In genomic region chr1:224428713-224429112, GRCh38 we compare ENCODE assay signal across 8 cellular contexts. TPM values are rescaled to one million over a fixed set of nuclear protein-coding genes. Genes with fewer than 3 reads are reported as not detected.
DNase-seq lines count a peak whose midpoint lies in the region; ATAC-seq, FAIRE-seq and TF ChIP-seq lines count a peak whose summit lies in the region.
"Not testable (repeated sequence)": the region's sequence is repeated elsewhere in the genome, so short reads cannot be mapped to it uniquely, and the experiment has no call there.

No MANE protein-coding gene starts in this region.

- H3K4me1 ChIP-seq in HEK293 (ENCODE audit: control insufficient read depth, insufficient read depth, low read length) (peaks cover 34% of the 10 kb centered on the region), ascending aorta (peaks cover 0 to 44% of the 10 kb centered on the region in 2 donors), neutrophil (ENCODE audit: control insufficient read depth in 1 of 2, insufficient read depth in 1 of 2, low read depth in 1 of 2, low read length in 1 of 2) (peaks cover 39 to 47% of the 10 kb centered on the region in 2 experiments), skeletal muscle tissue (ENCODE audit: control insufficient read depth in 3 of 3, insufficient read depth in 3 of 3, low read length in 3 of 3) (peaks cover 10 to 30% (median 19%) of the 10 kb centered on the region in 3 donors)
- H3K4me1 ChIP-seq in H1 (replicated peaks in 1 of 4; ENCODE audit: control insufficient read depth in 3 of 4, insufficient read depth in 4 of 4, low read length in 3 of 4), result not testable (repeated sequence)

- peaks cover 66 to 74% (median 72%) of the 10 kb centered on the region in 3 donors for H3K4me1 Mint-ChIP-seq in T-cell
- peaks cover 73% of the 10 kb centered on the region for H3K4me1 Mint-ChIP-seq in activated T-cell treated with anti-CD3 and anti-CD28 coated beads, Interleukin-2, amount 50 U/mL, for 24 hours (ENCODE audit: low read depth)

- H3K23me2 ChIP-seq in H1 (ENCODE audit: low read depth, low read length), result not testable (repeated sequence)

- not testable (repeated sequence) for DNase-seq in T-cell; activated T-cell treated with anti-CD3 and anti-CD28 coated beads, Interleukin-2, amount 50 U/mL, for 24 hours; ascending aorta (ENCODE audit: low spot score in 2 of 2); H1 (ENCODE audit: low read depth in 1 of 2, low spot score in 2 of 2)

- not testable (repeated sequence) for ATAC-seq in T-cell (replicated peaks in 1 of 4)

- H3K4me2 ChIP-seq in H1 (ENCODE audit: insufficient read depth in 1 of 2, low read depth in 2 of 2, low read length in 2 of 2), result not testable (repeated sequence)

- not testable (repeated sequence) for H3K79me1 ChIP-seq in H1 (ENCODE audit: low read depth, low read length)

- not testable (repeated sequence) for H2BK12ac ChIP-seq in H1 (ENCODE audit: low read depth, low read length)

- not testable (repeated sequence) for TF ChIP-seq RAD21 in H1 (IDR thresholded peaks at IDR 0.05 in 1 of 2, conservative IDR thresholded peaks at IDR 0.05 in 1 of 2; ENCODE audit: low read depth in 2 of 2, low read length in 2 of 2)

- not testable (repeated sequence) for H4K91ac ChIP-seq in H1 (replicated peaks; ENCODE audit: insufficient read length, low read length)

- peaks cover 14 to 60% of the 10 kb centered on the region in 2 experiments for H3K79me2 ChIP-seq in H1 (ENCODE audit: control insufficient read depth in 1 of 2, insufficient read depth in 2 of 2, low read length in 2 of 2)

- H3K36me3 ChIP-seq in HEK293 (ENCODE audit: control insufficient read depth in 2 of 2, insufficient read depth in 1 of 2, low read length in 2 of 2) (peaks cover 62 to 74% of the 10 kb centered on the region in 2 experiments), ascending aorta (peaks cover 10 to 18% of the 10 kb centered on the region in 2 donors), H1 (ENCODE audit: control insufficient read depth in 2 of 4, insufficient read depth in 4 of 4, low read length in 3 of 4) (peaks cover 2 to 77% (median 38%) of the 10 kb centered on the region in 4 experiments), neutrophil (peaks cover 42% of the 10 kb centered on the region), skeletal muscle tissue (ENCODE audit: control insufficient read depth in 3 of 3, insufficient read depth in 3 of 3, low read length in 3 of 3) (peaks cover 2 to 15% (median 7%) of the 10 kb centered on the region in 3 donors)

- H3K9me3 Mint-ChIP-seq in T-cell; activated T-cell treated with anti-CD3 and anti-CD28 coated beads, Interleukin-2, amount 50 U/mL, for 24 hours: not testable (repeated sequence)

- peaks cover 40% of the 10 kb centered on the region for H3K36me3 Mint-ChIP-seq in T-cell
- peaks cover 86% of the 10 kb centered on the region for H3K36me3 Mint-ChIP-seq in activated T-cell treated with anti-CD3 and anti-CD28 coated beads, Interleukin-2, amount 50 U/mL, for 24 hours (ENCODE audit: low read depth)

- not testable (repeated sequence) for TF ChIP-seq CTCF in C4-2B (conservative IDR thresholded peaks at IDR 0.05); HEK293 (tag by site-specific recombination; IDR thresholded peaks at IDR 0.05); ascending aorta (IDR thresholded peaks at IDR 0.05); H1 (IDR thresholded peaks at IDR 0.05; ENCODE audit: control extremely low read depth in 1 of 3, insufficient read depth in 1 of 3, low read depth in 1 of 3, low read length in 3 of 3); neutrophil (IDR thresholded peaks at IDR 0.05)

- H2BK120ac ChIP-seq in H1 (replicated peaks; ENCODE audit: low read depth, low read length), result not testable (repeated sequence)

- H2BK15ac ChIP-seq in H1 (ENCODE audit: low read length), result not testable (repeated sequence)

- H3K9ac ChIP-seq in H1 (replicated peaks in 1 of 4; ENCODE audit: extremely low read depth in 1 of 4, low read depth in 3 of 4, low read length in 3 of 4); skeletal muscle tissue (ENCODE audit: low read depth in 1 of 3, low read length in 3 of 3): not testable (repeated sequence)

- not testable (repeated sequence) for H2AFZ ChIP-seq in H1 (ENCODE audit: low read length)

- H3K14ac ChIP-seq in H1 (ENCODE audit: insufficient read length), result not testable (repeated sequence)

- TF ChIP-seq POLR2A in H1 (IDR thresholded peaks at IDR 0.05; ENCODE audit: control extremely low read depth in 1 of 2, low read depth in 2 of 2, low read length in 2 of 2), result not testable (repeated sequence)

- CTCF ChIA-PET in HEK293 (lab: Yijun Ruan, JAX) (interaction anchor here (0.6 to 1.5 kb wide), 2 partner anchors 11 to 321 kb away, joined by 3 to 7 read pairs; no protein-coding TSS in a partner anchor), H1 (lab: Charles Lee; ENCODE audit: partially characterized antibody) (interaction anchor here (0.6 to 1.2 kb wide), 3 partner anchors 12 to 28 kb away, joined by 4 to 5 read pairs (median 4); no protein-coding TSS in a partner anchor)
- CTCF ChIA-PET in T-cell (lab: Charles Lee), result not testable (repeated sequence)

- not testable (repeated sequence) for H3K27me3 Mint-ChIP-seq in T-cell; activated T-cell treated with anti-CD3 and anti-CD28 coated beads, Interleukin-2, amount 50 U/mL, for 24 hours

- H2AK5ac ChIP-seq in H1 (ENCODE audit: low read depth, low read length), result not testable (repeated sequence)

- peaks cover 16 to 18% of the 10 kb centered on the region in 2 experiments for H4K20me1 ChIP-seq in H1 (replicated peaks in 1 of 2; ENCODE audit: control insufficient read depth in 1 of 2, insufficient read depth in 2 of 2, low read length in 2 of 2)

- H2BK5ac ChIP-seq in H1 (ENCODE audit: low read depth, low read length), result not testable (repeated sequence)

- H3K27ac ChIP-seq in C4-2B (peak overlapping the region; percentile 34; the same call in 1 of the 2 replicates), ascending aorta (peak overlapping the region; percentile 15 to 100), neutrophil (peak overlapping the region; percentile 98), skeletal muscle tissue (ENCODE audit: low read depth, low read length) (peak overlapping the region; percentile 21)
- not testable (repeated sequence) for H3K27ac ChIP-seq in HEK293 (ENCODE audit: extremely low read depth, low read depth, low read length); H1 (ENCODE audit: low read depth, low read length)

- WGBS in H1 (ENCODE audit: extremely low coverage in 1 of 2, insufficient coverage in 1 of 2, insufficient read length in 1 of 2, insufficient replicate concordance in 2 of 2, low coverage in 1 of 2, low lambda C conversion rate in 2 of 2, missing lambda C conversion rate in 1 of 2), 2 experiments, result 96% methylated on average over 7 of the region's 7 CpGs; no CpG with 5 or more reads in 1 of the 2 experiments

- H3K27me3 ChIP-seq in ascending aorta; H1 (replicated peaks in 1 of 4; ENCODE audit: control insufficient read depth in 3 of 4, extremely low read depth in 1 of 4, insufficient read depth in 3 of 4, low read length in 3 of 4); neutrophil; skeletal muscle tissue (ENCODE audit: control insufficient read depth in 3 of 3, insufficient read depth in 3 of 3, low read length in 3 of 3): not testable (repeated sequence)

- H4K8ac ChIP-seq in H1 (ENCODE audit: extremely low read depth, insufficient read depth, low read length), result not testable (repeated sequence)

- TF ChIP-seq EP300 in H1 (IDR thresholded peaks at IDR 0.05; ENCODE audit: borderline replicate concordance in 1 of 2, low read depth in 2 of 2, low read length in 2 of 2), result not testable (repeated sequence)

- intact Hi-C loops in ascending aorta (cut with DNase I), result not testable (repeated sequence)

- H3K23ac ChIP-seq in H1 (ENCODE audit: insufficient read length), result not testable (repeated sequence)

- H3K9me3 ChIP-seq in HEK293 (ENCODE audit: control insufficient read depth, insufficient read depth, low read depth, low read length); ascending aorta; H1 (ENCODE audit: insufficient read depth in 2 of 2, low read depth in 1 of 2, low read length in 1 of 2); neutrophil; skeletal muscle tissue (ENCODE audit: control insufficient read depth in 3 of 3, low read length in 3 of 3): not testable (repeated sequence)

- FAIRE-seq in H1 (lab: Jason Lieb, UNC), result not testable (repeated sequence)

- H3K56ac ChIP-seq in H1 (replicated peaks; ENCODE audit: insufficient read length, low read depth, low read length), result not testable (repeated sequence)

- POLR2A ChIA-PET in HEK293 (lab: Yijun Ruan, JAX), result not testable (repeated sequence)
- POLR2A ChIA-PET in T-cell (lab: Charles Lee) (interaction anchor here (0.7 to 1.1 kb wide), 4 partner anchors 24 to 392 kb away, joined by 3 to 6 read pairs (median 3); no protein-coding TSS in a partner anchor), H1 (lab: Charles Lee; ENCODE audit: partially characterized antibody) (interaction anchor here (0.6 to 1.4 kb wide), 5 partner anchors 10 to 213 kb away, joined by 3 to 7 read pairs (median 4); no protein-coding TSS in a partner anchor)

- H3K4ac ChIP-seq in H1 (replicated peaks; ENCODE audit: insufficient read length, low read depth, low read length), result not testable (repeated sequence)

- H2BK20ac ChIP-seq in H1 (ENCODE audit: low read length), result not testable (repeated sequence)

- H4K5ac ChIP-seq in H1 (ENCODE audit: insufficient read length, low read depth, low read length), result not testable (repeated sequence)

- not testable (repeated sequence) for H3K4me3 ChIP-seq in HEK293 (ENCODE audit: low read depth, low read length); ascending aorta; H1 (ENCODE audit: extremely low read depth in 1 of 4, insufficient read depth in 2 of 4, low read depth in 3 of 4, low read length in 4 of 4); skeletal muscle tissue (ENCODE audit: low read length in 3 of 3)
- H3K4me3 ChIP-seq in neutrophil (ENCODE audit: low read depth in 1 of 2, low read length in 1 of 2), result peak overlapping the region in 1 of 2 experiments; percentile 90

- H3K4me3 Mint-ChIP-seq in T-cell, result peak overlapping the region in 1 of 3 donors; percentile 31
- not testable (repeated sequence) for H3K4me3 Mint-ChIP-seq in activated T-cell treated with anti-CD3 and anti-CD28 coated beads, Interleukin-2, amount 50 U/mL, for 24 hours

- H3K18ac ChIP-seq in H1 (ENCODE audit: extremely low read depth, low read length), result not testable (repeated sequence)

- peak overlapping the region; percentile 22 to 31 for H3K27ac Mint-ChIP-seq in T-cell
- peak overlapping the region; percentile 44 for H3K27ac Mint-ChIP-seq in activated T-cell treated with anti-CD3 and anti-CD28 coated beads, Interleukin-2, amount 50 U/mL, for 24 hours

RNA-seq across cellular contexts. Expression of gene WDR26, which starts 5.9 kb away (rescaled TPM):
- total RNA-seq in T-cell (100 to 1,000 TPM in 2 of 5 donors, 10 to 100 TPM in 3; 90.7 to 166 (median 96.3) TPM), ascending aorta (31.8 TPM), skeletal muscle tissue (64.2 TPM)
- total RNA-seq in H1 (2021; fragmentation: NEBNext Ultra II Directional; extraction: Animal tissue kit (Norgen Biotek cat#: 25700)), result 65.5 and 72.5 TPM in 2 replicates
- polyA plus RNA-seq in H1 (2011; rRNA removed), result 14.7 and 18.0 TPM in 2 replicates
- 26.3 TPM for polyA plus RNA-seq in H1 (2011; cell fraction: cytosol; rRNA removed)
- polyA plus RNA-seq in H1 (2011; cell fraction: nucleus; rRNA removed), result 39.8 TPM
- polyA plus RNA-seq in H1 (2012, experiment 1 of 2), result 38.0 to 52.6 TPM (median 50.8 TPM) in 4 replicates
- polyA plus RNA-seq in H1 (2012, experiment 2 of 2), result 6.7 TPM
- polyA plus RNA-seq in H1 (2013, experiment 1 of 2), result 32.3 TPM
- polyA plus RNA-seq in H1 (2013, experiment 2 of 2), result 29.9 TPM
- 53.7 and 61.6 TPM in 2 replicates for polyA minus RNA-seq in H1 (2011; rRNA and poly(A)+ RNA removed)
- 44.9 TPM for polyA minus RNA-seq in H1 (2011; cell fraction: cytosol; rRNA and poly(A)+ RNA removed)
- 101 TPM for polyA minus RNA-seq in H1 (2011; cell fraction: nucleus; rRNA and poly(A)+ RNA removed)
